ENCODE assay signal across 14 cellular contexts in the genomic region with DNA sequence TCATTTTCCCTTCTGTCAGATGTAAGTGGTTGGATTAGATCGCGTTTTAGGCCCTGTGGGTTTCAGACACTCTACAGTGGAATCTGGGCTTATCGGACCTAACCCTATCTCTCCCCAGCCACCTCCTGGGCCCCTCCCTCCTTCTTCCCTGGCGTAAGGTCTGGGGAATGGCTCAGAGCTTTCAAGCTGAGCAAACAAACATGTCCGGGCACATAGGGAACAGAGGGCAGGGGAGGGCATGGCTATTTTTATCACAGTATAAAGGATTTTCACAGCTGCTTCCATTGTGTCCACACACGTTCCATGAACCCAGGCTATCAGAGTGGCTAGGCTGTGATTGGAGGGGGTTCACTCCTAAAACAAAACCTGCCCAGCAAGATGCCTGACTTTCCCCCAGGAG. TPM values are rescaled to one million over a fixed set of nuclear protein-coding genes. Genes with fewer than 3 reads are reported as not detected.
DNase-seq lines count a peak whose midpoint lies in the region; ATAC-seq, FAIRE-seq and TF ChIP-seq lines count a peak whose summit lies in the region.
"Not testable (repeated sequence)": the region's sequence is repeated elsewhere in the genome, so short reads cannot be mapped to it uniquely, and the experiment has no call there.
"Had no signal": no experiment of that assay in that cellular context is flagged by ENCODE, and none has a peak within 500 bp of the region (broad histone marks: within the 10 kb centered on the region; RNA-seq: fewer than 3 reads in every experiment).

No MANE protein-coding gene starts in this region.

- DNase-seq in DMS53 (lab: John Stamatoyannopoulos, UW), result peak; percentile 89
- DNase-seq in NCI-H187 treated with DMSO at 0.1 percent for 48 hours (lab: John Stamatoyannopoulos, UW), result peak; percentile 46
- DNase-seq in NCI-H748 (lab: John Stamatoyannopoulos, UW; ENCODE audit: unreplicated experiment), result peak; percentile 69
- not testable (repeated sequence) for DNase-seq in astrocyte (ENCODE audit: low read depth)
- peak; percentile 33 for DNase-seq in HepG2 (ENCODE audit: low spot score)
- peak; percentile 69 for DNase-seq in prostate gland (ENCODE audit: low spot score)

- H3K4me3 ChIP-seq in astrocyte (ENCODE audit: insufficient read depth, low read depth, low read length); gastroesophageal sphincter; HepG2 (replicated peaks in 1 of 3; ENCODE audit: insufficient read depth in 1 of 3, low read depth in 2 of 3, low read length in 3 of 3); prostate gland: not testable (repeated sequence)

- CTCF ChIA-PET in HepG2 (lab: Yijun Ruan, JAX; ENCODE audit: low intra/inter-chr PET ratio, low total read pairs), result not testable (repeated sequence)

- not testable (repeated sequence) for H2AFZ ChIP-seq in astrocyte (ENCODE audit: low read depth, low read length); HepG2 (ENCODE audit: low read length)

- not testable (repeated sequence) for TF ChIP-seq POLR2A in gastroesophageal sphincter (IDR thresholded peaks at IDR 0.05); HepG2 (IDR thresholded peaks at IDR 0.05; ENCODE audit: insufficient read depth in 1 of 2, low read depth in 2 of 2, low read length in 2 of 2); prostate gland (IDR thresholded peaks at IDR 0.05)

- BruUV-seq in HepG2 (replicated peaks; lab: Mats Ljungman, UMichigan), result not testable (repeated sequence)

- POLR2A ChIA-PET in HepG2 (lab: Yijun Ruan, JAX), result not testable (repeated sequence)

- H3K79me2 ChIP-seq in astrocyte (ENCODE audit: insufficient read depth, low read length); HepG2 (ENCODE audit: insufficient read depth, low read length): not testable (repeated sequence)

- FAIRE-seq in astrocyte (lab: Jason Lieb, UNC); HepG2 (lab: Jason Lieb, UNC): not testable (repeated sequence)

- H3K27ac Mint-ChIP-seq in astrocyte (ENCODE audit: unreplicated experiment), result peak overlapping the region; percentile 47

- not testable (repeated sequence) for TF ChIP-seq CTCF in astrocyte (IDR thresholded peaks at IDR 0.05; ENCODE audit: insufficient read depth, low read depth, low read length); gastroesophageal sphincter (IDR thresholded peaks at IDR 0.05); HepG2 (CRISPR knock-in tag; IDR thresholded peaks at IDR 0.05); prostate gland (IDR thresholded peaks at IDR 0.05)

- not testable (repeated sequence) for TF ChIP-seq RAD21 in HepG2 (CRISPR knock-in tag; IDR thresholded peaks at IDR 0.05)

- not testable (repeated sequence) for TF ChIP-seq EP300 in gastroesophageal sphincter (IDR thresholded peaks at IDR 0.05); HepG2 (CRISPR knock-in tag; IDR thresholded peaks at IDR 0.05; ENCODE audit: borderline replicate concordance)
- TF ChIP-seq EP300 in HepG2 (IDR thresholded peaks at IDR 0.05; ENCODE audit: low read depth in 2 of 2, low read length in 2 of 2), result 0 out of 4 replicates have a peak, but pooled peaks of 1 of the 2 experiments have one; percentile 17

- in situ Hi-C loops in HepG2 (cut with HindIII; ENCODE audit: extremely low pct_ligation_motif_present, low pct_unique_long_range_greater_than_20kb), result not testable (repeated sequence)

- intact Hi-C loops in HepG2 (cut with micrococcal nuclease; ENCODE audit: unreplicated experiment); prostate gland (cut with DNase I): not testable (repeated sequence)

- not testable (repeated sequence) for H4K20me1 ChIP-seq in astrocyte (ENCODE audit: insufficient read depth, low read length); HepG2 (ENCODE audit: insufficient read depth, low read length)

- not testable (repeated sequence) for H3K4me1 Mint-ChIP-seq in astrocyte (ENCODE audit: low read depth, unreplicated experiment)

- H3K4me3 Mint-ChIP-seq in astrocyte (ENCODE audit: unreplicated experiment), result not testable (repeated sequence)

- H3K9me3 ChIP-seq in astrocyte (ENCODE audit: insufficient read depth, low read depth, low read length); gastroesophageal sphincter; HepG2 (ENCODE audit: low read length); prostate gland: not testable (repeated sequence)

- not testable (repeated sequence) for H3K27ac ChIP-seq in astrocyte (ENCODE audit: low read depth, low read length); gastroesophageal sphincter; HepG2 (ENCODE audit: extremely low read length, insufficient read depth, low read length); prostate gland

- not testable (repeated sequence) for H3K4me2 ChIP-seq in astrocyte (ENCODE audit: low read length); HepG2 (ENCODE audit: low read depth, low read length)

- H3K27me3 ChIP-seq in astrocyte (ENCODE audit: insufficient read depth, low read length); gastroesophageal sphincter; HepG2 (ENCODE audit: control insufficient read depth in 1 of 2, insufficient read depth in 2 of 2, low read length in 2 of 2); prostate gland (replicated peaks; ENCODE audit: insufficient read depth): not testable (repeated sequence)

- WGBS in gastroesophageal sphincter (ENCODE audit: low coverage in 1 of 2), 2 donors, result 33% methylated on average over 1 of the region's 6 CpGs; no CpG with 5 or more reads in 1 of the 2 donors
- WGBS in HepG2 (ENCODE audit: low lambda C conversion rate), result 38% methylated on average over 6 of the region's 6 CpGs
- WGBS in prostate gland, result 31% methylated on average over 6 of the region's 6 CpGs

- not testable (repeated sequence) for H3K4me1 ChIP-seq in astrocyte (ENCODE audit: insufficient read depth, low read length); gastroesophageal sphincter; prostate gland (replicated peaks)
- peaks cover 72% of the 10 kb centered on the region for H3K4me1 ChIP-seq in HepG2 (ENCODE audit: insufficient read depth, low read length)

- H3K36me3 Mint-ChIP-seq in astrocyte (ENCODE audit: low read depth, unreplicated experiment), result not testable (repeated sequence)

- H3K36me3 ChIP-seq in astrocyte (ENCODE audit: insufficient read depth, low read length); gastroesophageal sphincter; HepG2 (replicated peaks in 1 of 2; ENCODE audit: control insufficient read depth in 1 of 2, insufficient read depth in 2 of 2, low read length in 2 of 2); prostate gland: not testable (repeated sequence)

- not testable (repeated sequence) for H3K9me3 Mint-ChIP-seq in astrocyte (ENCODE audit: unreplicated experiment)

- H3K27me3 Mint-ChIP-seq in astrocyte (ENCODE audit: low read depth, unreplicated experiment), result not testable (repeated sequence)

- ATAC-seq in gastroesophageal sphincter, result peak; percentile 25
- not testable (repeated sequence) for ATAC-seq in HepG2

- not testable (repeated sequence) for H3K9ac ChIP-seq in astrocyte (ENCODE audit: low read length); HepG2 (ENCODE audit: insufficient read depth, low read depth, low read length)

RNA-seq across cellular contexts. Expression of gene CELA3B, which starts 2.1 kb away (rescaled TPM):
- not detected in 2 replicates for total RNA-seq in astrocyte
- total RNA-seq in gastroesophageal sphincter, result not detected
- not detected in 2 replicates for total RNA-seq in HepG2 (2016; rRNA removed; fragmentation: Illumina TruSeq; extraction: Trizol)
- not detected in 2 replicates for total RNA-seq in HepG2 (2016; cell fraction: cytosol; rRNA removed; fragmentation: Illumina TruSeq; extraction: Trizol; ENCODE audit: low read depth)
- not detected in 2 replicates for total RNA-seq in HepG2 (2016; cell fraction: insoluble cytoplasmic fraction; rRNA removed; fragmentation: Illumina TruSeq; extraction: Trizol)
- total RNA-seq in HepG2 (2016; cell fraction: membrane; rRNA removed; fragmentation: Illumina TruSeq; extraction: Trizol), result not detected in 2 replicates
- not detected in 2 replicates for total RNA-seq in HepG2 (2016; cell fraction: nucleus; rRNA removed; fragmentation: Illumina TruSeq; extraction: Trizol)
- 0.34 TPM in 1 of 2 replicates, not detected in the other for polyA plus RNA-seq in HepG2 (2011; rRNA removed)
- polyA plus RNA-seq in HepG2 (2011; cell fraction: cytosol; rRNA removed), result 0.06 TPM in 1 of 2 replicates, not detected in the other
- polyA plus RNA-seq in HepG2 (2011; cell fraction: nucleus; rRNA removed), result 0.21 TPM in 1 of 2 replicates, not detected in the other
- 0.24 TPM in 1 of 2 replicates, not detected in the other for polyA plus RNA-seq in HepG2 (2012)
- polyA plus RNA-seq in HepG2 (2016; cell fraction: cytosol; fragmentation: Illumina TruSeq; extraction: Trizol; ENCODE audit: low read depth), result not detected in 2 replicates
- polyA plus RNA-seq in HepG2 (2016; cell fraction: insoluble cytoplasmic fraction; fragmentation: Illumina TruSeq; extraction: Trizol; ENCODE audit: low read depth), result not detected in 2 replicates
- not detected in 2 replicates for polyA plus RNA-seq in HepG2 (2016; cell fraction: membrane; fragmentation: Illumina TruSeq; extraction: Trizol; ENCODE audit: low read depth)
- polyA plus RNA-seq in HepG2 (2016; cell fraction: nucleus; fragmentation: Illumina TruSeq; extraction: Trizol; ENCODE audit: insufficient read depth, low read depth), result not detected in 2 replicates
- polyA minus RNA-seq in HepG2 (2011; rRNA and poly(A)+ RNA removed; ENCODE audit: low replicate concordance), result 0.20 TPM in 1 of 2 replicates, not detected in the other
- polyA minus RNA-seq in HepG2 (2011; cell fraction: cytosol; rRNA and poly(A)+ RNA removed), result not detected in 2 replicates
- polyA minus RNA-seq in HepG2 (2011; cell fraction: nucleus; rRNA and poly(A)+ RNA removed), result 0.52 and 1.2 TPM in 2 replicates
- not detected for total RNA-seq in prostate gland
- total RNA-seq: activated CD8-positive, alpha-beta T cell treated with anti-CD3 and anti-CD28 coated beads, Interleukin-2, amount 10 ng/mL, durations not matched to agents 7 days and 5 days; cardiac septum; frontal cortex; HT1080; RPMI7951; subcutaneous adipose tissue had no signal
- polyA plus RNA-seq: CD14-positive monocyte had no signal

RNA-seq across cellular contexts. Expression of gene CELA3A, which starts 26.8 kb away (rescaled TPM):
- total RNA-seq in astrocyte, result not detected in 2 replicates
- not detected for total RNA-seq in gastroesophageal sphincter
- total RNA-seq in HepG2 (2016; rRNA removed; fragmentation: Illumina TruSeq; extraction: Trizol), result not detected in 2 replicates
- not detected in 2 replicates for total RNA-seq in HepG2 (2016; cell fraction: cytosol; rRNA removed; fragmentation: Illumina TruSeq; extraction: Trizol; ENCODE audit: low read depth)
- not detected in 2 replicates for total RNA-seq in HepG2 (2016; cell fraction: insoluble cytoplasmic fraction; rRNA removed; fragmentation: Illumina TruSeq; extraction: Trizol)
- total RNA-seq in HepG2 (2016; cell fraction: membrane; rRNA removed; fragmentation: Illumina TruSeq; extraction: Trizol), result not detected in 2 replicates
- total RNA-seq in HepG2 (2016; cell fraction: nucleus; rRNA removed; fragmentation: Illumina TruSeq; extraction: Trizol), result not detected in 2 replicates
- polyA plus RNA-seq in HepG2 (2011; rRNA removed), result 0.09 and 0.73 TPM in 2 replicates
- polyA plus RNA-seq in HepG2 (2011; cell fraction: cytosol; rRNA removed), result 0.19 and 0.23 TPM in 2 replicates
- polyA plus RNA-seq in HepG2 (2011; cell fraction: nucleus; rRNA removed), result 0.27 and 0.33 TPM in 2 replicates
- polyA plus RNA-seq in HepG2 (2012), result not detected in 2 replicates
- not detected in 2 replicates for polyA plus RNA-seq in HepG2 (2016; cell fraction: cytosol; fragmentation: Illumina TruSeq; extraction: Trizol; ENCODE audit: low read depth)
- not detected in 2 replicates for polyA plus RNA-seq in HepG2 (2016; cell fraction: insoluble cytoplasmic fraction; fragmentation: Illumina TruSeq; extraction: Trizol; ENCODE audit: low read depth)
- polyA plus RNA-seq in HepG2 (2016; cell fraction: membrane; fragmentation: Illumina TruSeq; extraction: Trizol; ENCODE audit: low read depth), result not detected in 2 replicates
- polyA plus RNA-seq in HepG2 (2016; cell fraction: nucleus; fragmentation: Illumina TruSeq; extraction: Trizol; ENCODE audit: insufficient read depth, low read depth), result not detected in 2 replicates
- not detected in 2 replicates for polyA minus RNA-seq in HepG2 (2011; rRNA and poly(A)+ RNA removed; ENCODE audit: low replicate concordance)
- not detected in 2 replicates for polyA minus RNA-seq in HepG2 (2011; cell fraction: cytosol; rRNA and poly(A)+ RNA removed)
- not detected in 2 replicates for polyA minus RNA-seq in HepG2 (2011; cell fraction: nucleus; rRNA and poly(A)+ RNA removed)
- total RNA-seq in prostate gland, result not detected
- total RNA-seq: activated CD8-positive, alpha-beta T cell treated with anti-CD3 and anti-CD28 coated beads, Interleukin-2, amount 10 ng/mL, durations not matched to agents 7 days and 5 days; cardiac septum; frontal cortex; HT1080; RPMI7951; subcutaneous adipose tissue had no signal
- polyA plus RNA-seq: CD14-positive monocyte had no signal

RNA-seq across cellular contexts. Expression of gene HSPG2, which starts 37.6 kb away (rescaled TPM):
- total RNA-seq in astrocyte (249 and 262 TPM in 2 replicates), gastroesophageal sphincter (1,000 to 10,000 TPM in 1 of 4 donors, 100 to 1,000 TPM in 3; 311 to 1,021 (median 351) TPM), HepG2 (2016; rRNA removed; fragmentation: Illumina TruSeq; extraction: Trizol) (5.6 and 9.1 TPM in 2 replicates), prostate gland (100 to 1,000 TPM; 135 to 257 TPM)
- 4.1 and 4.6 TPM in 2 replicates for total RNA-seq in HepG2 (2016; cell fraction: cytosol; rRNA removed; fragmentation: Illumina TruSeq; extraction: Trizol; ENCODE audit: low read depth)
- total RNA-seq in HepG2 (2016; cell fraction: insoluble cytoplasmic fraction; rRNA removed; fragmentation: Illumina TruSeq; extraction: Trizol), result 4.7 and 8.9 TPM in 2 replicates
- 5.4 and 5.7 TPM in 2 replicates for total RNA-seq in HepG2 (2016; cell fraction: membrane; rRNA removed; fragmentation: Illumina TruSeq; extraction: Trizol)
- total RNA-seq in HepG2 (2016; cell fraction: nucleus; rRNA removed; fragmentation: Illumina TruSeq; extraction: Trizol), result 28.3 and 31.6 TPM in 2 replicates
- 10.3 and 13.1 TPM in 2 replicates for polyA plus RNA-seq in HepG2 (2011; rRNA removed)
- 3.8 and 6.6 TPM in 2 replicates for polyA plus RNA-seq in HepG2 (2011; cell fraction: cytosol; rRNA removed)
- polyA plus RNA-seq in HepG2 (2011; cell fraction: nucleus; rRNA removed), result 128 and 235 TPM in 2 replicates
- polyA plus RNA-seq in HepG2 (2012), result 17.9 and 25.0 TPM in 2 replicates
- 1.9 TPM in 2 replicates for polyA plus RNA-seq in HepG2 (2016; cell fraction: cytosol; fragmentation: Illumina TruSeq; extraction: Trizol; ENCODE audit: low read depth)
- polyA plus RNA-seq in HepG2 (2016; cell fraction: insoluble cytoplasmic fraction; fragmentation: Illumina TruSeq; extraction: Trizol; ENCODE audit: low read depth), result 7.0 and 9.8 TPM in 2 replicates
- polyA plus RNA-seq in HepG2 (2016; cell fraction: membrane; fragmentation: Illumina TruSeq; extraction: Trizol; ENCODE audit: low read depth), result 2.8 TPM in 2 replicates
- 78.2 and 78.5 TPM in 2 replicates for polyA plus RNA-seq in HepG2 (2016; cell fraction: nucleus; fragmentation: Illumina TruSeq; extraction: Trizol; ENCODE audit: insufficient read depth, low read depth)
- 24.8 and 26.5 TPM in 2 replicates for polyA minus RNA-seq in HepG2 (2011; rRNA and poly(A)+ RNA removed; ENCODE audit: low replicate concordance)
- 17.5 and 18.6 TPM in 2 replicates for polyA minus RNA-seq in HepG2 (2011; cell fraction: cytosol; rRNA and poly(A)+ RNA removed)
- polyA minus RNA-seq in HepG2 (2011; cell fraction: nucleus; rRNA and poly(A)+ RNA removed), result 39.8 and 42.6 TPM in 2 replicates
- polyA plus RNA-seq: CD14-positive monocyte had no signal
